In genomic region chr14:77105554-77105953, GRCh38 we compare ENCODE assay signal across 1 cellular context.
TF ChIP-seq lines count a peak whose summit lies in the region.

No MANE protein-coding gene starts in this region.

TF ChIP-seq in WTC11, 78 proteins besides CTCF, POLR2A, EP300 and RAD21 (continued from another document):
- TF ChIP-seq AFF4 (CRISPR knock-in tag; IDR thresholded peaks at IDR 0.05; ENCODE audit: borderline replicate concordance) = no peak
- no peak for TF ChIP-seq E2F1 (CRISPR knock-in tag; IDR thresholded peaks at IDR 0.05)
- TF ChIP-seq IRF1 (CRISPR knock-in tag; IDR thresholded peaks at IDR 0.05) = no peak
- no peak for TF ChIP-seq TEAD4 (CRISPR knock-in tag; IDR thresholded peaks at IDR 0.05)
- no peak for TF ChIP-seq ZNF532 (CRISPR knock-in tag; IDR thresholded peaks at IDR 0.05; ENCODE audit: borderline replicate concordance)
- TF ChIP-seq EMX1 (CRISPR knock-in tag; IDR thresholded peaks at IDR 0.05) = no peak
- no peak for TF ChIP-seq ZSCAN18 (CRISPR knock-in tag; IDR thresholded peaks at IDR 0.05)
